17 cellular contexts compared by ENCODE assay signal in genomic region chr3:130621824-130622223, GRCh38.
"Had no signal": no experiment of that assay in that cellular context is flagged by ENCODE, and none has a peak within 500 bp of the region (broad histone marks: within the 10 kb centered on the region; RNA-seq: fewer than 3 reads in every experiment).

No MANE protein-coding gene starts in this region.

- H3K27me3 ChIP-seq: esophagus squamous epithelium, left lung had no signal

- H3K36me3 ChIP-seq: esophagus squamous epithelium, left lung had no signal

- H3K9me3 ChIP-seq: esophagus squamous epithelium, left lung, psoas muscle had no signal

- H3K27ac ChIP-seq: esophagus squamous epithelium, foreskin keratinocyte, left lung, psoas muscle had no signal

- DNase-seq: cerebellar nuclear complex; dermis blood vessel endothelial cell; esophagus squamous epithelium; foreskin keratinocyte; head of caudate nucleus; hypothalamus; islet precursor cell; left lung; mesenchymal stem cell; midbrain; psoas muscle; small intestine; stimulated activated CD4-positive, alpha-beta T cell treated with anti-CD3 and anti-CD28 coated beads, Interleukin-2, amount 100 ng/mL, for 48 hours; stimulated activated naive CD4-positive, alpha-beta T cell treated with Interleukin-2 at 50 U/mL for 16 hours; trophoblast cell had no signal

- H3K4me1 ChIP-seq: foreskin keratinocyte, left lung, psoas muscle had no signal

- H3K4me3 ChIP-seq: esophagus squamous epithelium, left lung, lung, psoas muscle had no signal

- ATAC-seq: foreskin keratinocyte; left lung; natural killer cell treated with Interleukin-12 subunit alpha and Interleukin-12 subunit beta and Interleukin-15 and Interleukin-18, amount 100 ng/mL, for 72 hours; psoas muscle had no signal
